Comparison of ENCODE assay signal across 15 cellular contexts in the genomic region with DNA sequence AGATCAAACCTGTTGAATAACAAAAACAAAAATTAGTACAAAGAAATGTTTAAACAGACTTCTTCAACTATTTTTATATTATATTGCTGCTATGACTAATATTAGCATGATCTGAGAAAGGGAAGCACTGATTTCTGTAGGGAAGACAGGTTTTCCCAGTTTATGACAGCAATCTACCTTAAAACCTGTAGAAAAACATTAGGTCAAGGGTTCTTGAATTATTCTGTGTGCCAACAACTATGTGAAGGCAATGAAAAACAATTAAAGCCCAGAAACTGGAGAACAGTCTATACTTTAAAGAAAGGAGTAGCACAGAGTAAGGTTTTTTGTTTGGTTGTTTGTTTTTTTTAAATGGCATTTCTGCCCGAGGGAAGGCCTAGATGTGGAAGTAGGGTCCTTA. TPM values are rescaled to one million over a fixed set of nuclear protein-coding genes. Genes with fewer than 3 reads are reported as not detected.
DNase-seq lines count a peak whose midpoint lies in the region; ATAC-seq and TF ChIP-seq lines count a peak whose summit lies in the region.
"Had no signal": no experiment of that assay in that cellular context is flagged by ENCODE, and none has a peak within 500 bp of the region (broad histone marks: within the 10 kb centered on the region; RNA-seq: fewer than 3 reads in every experiment).

No MANE protein-coding gene starts in this region.

- intact Hi-C loops in activated CD4-positive, alpha-beta memory T cell treated with anti-CD3 and anti-CD28 coated beads for 36 hours (cut with micrococcal nuclease), result loop anchor here (2.0 kb wide), 1 partner anchor 21 kb away; no protein-coding TSS in a partner anchor
- intact Hi-C loops in gastrocnemius medialis (cut with DNase I; ENCODE audit: low total_unique reads), result no loop called here

- H3K27ac ChIP-seq in foreskin keratinocyte (peak overlapping the region; percentile 14), gastrocnemius medialis (peak overlapping the region in 3 of 4 donors; percentile 13 to 22 (median 22))
- H3K27ac ChIP-seq: parathyroid adenoma had no signal

- H3K4me3 ChIP-seq in gastrocnemius medialis, result no peak overlapping the region
- H3K4me3 ChIP-seq: lung, tibial artery had no signal

- POLR2A ChIA-PET in activated CD4-positive, alpha-beta memory T cell treated with anti-CD3 and anti-CD28 coated beads for 36 hours (lab: Charles Lee), result interaction anchor here (1.0 kb wide), 1 partner anchor 21 kb away, joined by 4 read pairs; no protein-coding TSS in a partner anchor

- H3K27me3 ChIP-seq in foreskin keratinocyte, result no peaks in the 10 kb centered on the region
- H3K27me3 ChIP-seq in gastrocnemius medialis, result no peaks in the 10 kb centered on the region
- H3K27me3 ChIP-seq: tibial artery had no signal

- in situ Hi-C loops in gastrocnemius medialis (cut with MboI; ENCODE audit: low sequenced_read_pairs in 4 of 4), result no loop called here

- peaks cover 23% of the 10 kb centered on the region for H3K9me3 Mint-ChIP-seq in T-helper 1 cell treated with Interleukin-12 subunit alpha and Interleukin-12 subunit beta and Interleukin-4 antibody, amounts not matched to agents 30 μg/mL and 1 μg/mL, for 36 hours
- H3K9me3 Mint-ChIP-seq in activated CD4-positive, alpha-beta memory T cell treated with anti-CD3 and anti-CD28 coated beads for 36 hours, result peaks cover 13% of the 10 kb centered on the region

- H3K4me1 ChIP-seq in foreskin keratinocyte, result no peaks in the 10 kb centered on the region
- peaks cover 12 to 21% of the 10 kb centered on the region in 2 donors for H3K4me1 ChIP-seq in gastrocnemius medialis

- H3K4me1 Mint-ChIP-seq in T-helper 1 cell treated with Interleukin-12 subunit alpha and Interleukin-12 subunit beta and Interleukin-4 antibody, amounts not matched to agents 30 μg/mL and 1 μg/mL, for 36 hours (ENCODE audit: low read depth), result peaks cover 52% of the 10 kb centered on the region
- H3K4me1 Mint-ChIP-seq in activated CD4-positive, alpha-beta memory T cell treated with anti-CD3 and anti-CD28 coated beads for 36 hours (ENCODE audit: low read depth), result peaks cover 75% of the 10 kb centered on the region

- CTCF ChIA-PET in activated CD4-positive, alpha-beta memory T cell treated with anti-CD3 and anti-CD28 coated beads for 36 hours (lab: Charles Lee), result interaction anchor here (0.6 to 4.4 kb wide), 26 partner anchors 10 to 315 kb away, joined by 3 to 66 read pairs (median 6); partner anchors contain the start of gene SDC1

- H3K27me3 Mint-ChIP-seq in T-helper 1 cell treated with Interleukin-12 subunit alpha and Interleukin-12 subunit beta and Interleukin-4 antibody, amounts not matched to agents 30 μg/mL and 1 μg/mL, for 36 hours (ENCODE audit: low read depth), result no peaks in the 10 kb centered on the region
- no peaks in the 10 kb centered on the region for H3K27me3 Mint-ChIP-seq in activated CD4-positive, alpha-beta memory T cell treated with anti-CD3 and anti-CD28 coated beads for 36 hours

- peaks cover 0 to 12% of the 10 kb centered on the region in 2 donors for H3K36me3 ChIP-seq in gastrocnemius medialis

- peak overlapping the region; percentile 41 for H3K27ac Mint-ChIP-seq in T-helper 1 cell treated with Interleukin-12 subunit alpha and Interleukin-12 subunit beta and Interleukin-4 antibody, amounts not matched to agents 30 μg/mL and 1 μg/mL, for 36 hours
- H3K27ac Mint-ChIP-seq in activated CD4-positive, alpha-beta memory T cell treated with anti-CD3 and anti-CD28 coated beads for 36 hours, result peak overlapping the region; percentile 42

- TF ChIP-seq POLR2A in gastrocnemius medialis (IDR thresholded peaks at IDR 0.05) (no peak), erythroblast (IDR thresholded peaks at IDR 0.05; ENCODE audit: low read length) (no peak)

- no peaks in the 10 kb centered on the region for H3K9me3 ChIP-seq in gastrocnemius medialis
- H3K9me3 ChIP-seq: tibial artery had no signal

- ATAC-seq in foreskin keratinocyte, result peak; percentile 59
- ATAC-seq in gastrocnemius medialis, result no peak
- ATAC-seq in GM18520 (IDR thresholded peaks at IDR 0.05; ENCODE audit: unreplicated experiment), result no peak

- no peak overlapping the region for H3K4me3 Mint-ChIP-seq in T-helper 1 cell treated with Interleukin-12 subunit alpha and Interleukin-12 subunit beta and Interleukin-4 antibody, amounts not matched to agents 30 μg/mL and 1 μg/mL, for 36 hours
- H3K4me3 Mint-ChIP-seq in activated CD4-positive, alpha-beta memory T cell treated with anti-CD3 and anti-CD28 coated beads for 36 hours, result no peak overlapping the region

- TF ChIP-seq CTCF in foreskin keratinocyte (conservative IDR thresholded peaks at IDR 0.05), result no peak
- TF ChIP-seq CTCF in gastrocnemius medialis (IDR thresholded peaks at IDR 0.05 in 4 of 5, conservative IDR thresholded peaks at IDR 0.05 in 1 of 5), result no peak

- DNase-seq in T-helper 1 cell (no peak), foreskin keratinocyte (peak; percentile 12 to 47), gastrocnemius medialis (no peak), erythroblast (lab: John Stamatoyannopoulos, UW) (no peak)
- DNase-seq in activated CD4-positive, alpha-beta memory T cell treated with anti-CD3 and anti-CD28 coated beads for 36 hours, result no peak
- DNase-seq in activated CD4-positive, CD25-positive, alpha-beta regulatory T cell treated with anti-CD3 and anti-CD28 coated beads, Interleukin-2, amount 50 U/mL, for 72 hours, result no peak
- DNase-seq: activated CD4-positive, alpha-beta T cell treated with anti-CD3 and anti-CD28 coated beads, Interleukin-2, amount 50 U/mL, for 1 hour; activated gamma-delta T cell; caudate nucleus; hypothalamus; tibial artery had no signal

- peaks cover 42% of the 10 kb centered on the region for H3K36me3 Mint-ChIP-seq in T-helper 1 cell treated with Interleukin-12 subunit alpha and Interleukin-12 subunit beta and Interleukin-4 antibody, amounts not matched to agents 30 μg/mL and 1 μg/mL, for 36 hours (ENCODE audit: low read depth)
- H3K36me3 Mint-ChIP-seq in activated CD4-positive, alpha-beta memory T cell treated with anti-CD3 and anti-CD28 coated beads for 36 hours, result peaks cover 44% of the 10 kb centered on the region

RNA-seq across cellular contexts. Expression of gene PUM2, which starts 23.3 kb away (rescaled TPM):
- total RNA-seq in activated CD4-positive, alpha-beta memory T cell treated with anti-CD3 and anti-CD28 coated beads for 36 hours, result 100 to 1,000 TPM; 122 TPM
- total RNA-seq in foreskin keratinocyte (43.9 and 44.1 TPM in 2 replicates), gastrocnemius medialis (10 to 100 TPM; 26.0 to 36.4 (median 29.6) TPM)
- 9.5 and 11.6 TPM in 2 replicates for polyA plus RNA-seq in foreskin keratinocyte

Comparison
In these comparisons a context has a peak if more than half of its experiments do, and no peak if none do; other contexts are left out.
1. DNase-seq: peak in foreskin keratinocyte (2 of 2); none in T-helper 1 cell (0 of 5), activated CD4-positive, alpha-beta memory T cell treated with anti-CD3 and anti-CD28 coated beads for 36 hours (single experiment), gastrocnemius medialis (0 of 2), activated CD4-positive, CD25-positive, alpha-beta regulatory T cell treated with anti-CD3 and anti-CD28 coated beads, Interleukin-2, amount 50 U/mL, for 72 hours (single experiment) and erythroblast (0 of 2).